Comparison of ENCODE assay signal across 2 cellular contexts in genomic region chr3:110149763-110150162, GRCh38.
TF ChIP-seq lines count a peak whose summit lies in the region.

No MANE protein-coding gene starts in this region.

TF ChIP-seq in SK-N-SH treated with all-trans-retinoic acid at 6 μM for 48 hours, 23 proteins besides CTCF, POLR2A, EP300 and RAD21 (continued from another document):
- no peak for TF ChIP-seq CSRNP3 (CRISPR knock-in tag; IDR thresholded peaks at IDR 0.05)
- no peak for TF ChIP-seq GLIS3 (CRISPR knock-in tag; IDR thresholded peaks at IDR 0.05)
- TF ChIP-seq ZFP30 (CRISPR knock-in tag; IDR thresholded peaks at IDR 0.05): no peak
TF ChIP-seq in SK-N-SH treated with all-trans-retinoic acid at 6 μM for 48 hours: peak in this region for 0.

TF ChIP-seq in K562, 482 proteins besides CTCF, POLR2A, EP300 and RAD21 (continued from another document):
- TF ChIP-seq, protein P1, sequence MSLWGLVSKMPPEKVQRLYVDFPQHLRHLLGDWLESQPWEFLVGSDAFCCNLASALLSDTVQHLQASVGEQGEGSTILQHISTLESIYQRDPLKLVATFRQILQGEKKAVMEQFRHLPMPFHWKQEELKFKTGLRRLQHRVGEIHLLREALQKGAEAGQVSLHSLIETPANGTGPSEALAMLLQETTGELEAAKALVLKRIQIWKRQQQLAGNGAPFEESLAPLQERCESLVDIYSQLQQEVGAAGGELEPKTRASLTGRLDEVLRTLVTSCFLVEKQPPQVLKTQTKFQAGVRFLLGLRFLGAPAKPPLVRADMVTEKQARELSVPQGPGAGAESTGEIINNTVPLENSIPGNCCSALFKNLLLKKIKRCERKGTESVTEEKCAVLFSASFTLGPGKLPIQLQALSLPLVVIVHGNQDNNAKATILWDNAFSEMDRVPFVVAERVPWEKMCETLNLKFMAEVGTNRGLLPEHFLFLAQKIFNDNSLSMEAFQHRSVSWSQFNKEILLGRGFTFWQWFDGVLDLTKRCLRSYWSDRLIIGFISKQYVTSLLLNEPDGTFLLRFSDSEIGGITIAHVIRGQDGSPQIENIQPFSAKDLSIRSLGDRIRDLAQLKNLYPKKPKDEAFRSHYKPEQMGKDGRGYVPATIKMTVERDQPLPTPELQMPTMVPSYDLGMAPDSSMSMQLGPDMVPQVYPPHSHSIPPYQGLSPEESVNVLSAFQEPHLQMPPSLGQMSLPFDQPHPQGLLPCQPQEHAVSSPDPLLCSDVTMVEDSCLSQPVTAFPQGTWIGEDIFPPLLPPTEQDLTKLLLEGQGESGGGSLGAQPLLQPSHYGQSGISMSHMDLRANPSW (CRISPR knock-in tag; IDR thresholded peaks at IDR 0.05): no peak
- no peak for TF ChIP-seq SAFB2 (IDR thresholded peaks at IDR 0.05; ENCODE audit: borderline replicate concordance, low read depth, low read length, severe bottlenecking)
- no peak for TF ChIP-seq EHMT2 (IDR thresholded peaks at IDR 0.05)
- TF ChIP-seq MEF2A (IDR thresholded peaks at IDR 0.05; ENCODE audit: control insufficient read depth, low read depth, low read length): no peak
- no peak for TF ChIP-seq KDM2B (CRISPR knock-in tag; IDR thresholded peaks at IDR 0.05)
- no peak for TF ChIP-seq REST (CRISPR knock-in tag; IDR thresholded peaks at IDR 0.05; ENCODE audit: low read depth)
- TF ChIP-seq SMAD3 (CRISPR knock-in tag; conservative IDR thresholded peaks at IDR 0.05): no peak
- TF ChIP-seq PATZ1 (CRISPR knock-in tag; IDR thresholded peaks at IDR 0.05; ENCODE audit: borderline replicate concordance): no peak
- no peak for TF ChIP-seq PYGO2 (tag; IDR thresholded peaks at IDR 0.05)
- TF ChIP-seq NFE2 (IDR thresholded peaks at IDR 0.05; ENCODE audit: low read depth): no peak
- TF ChIP-seq NCOR1 (IDR thresholded peaks at IDR 0.05): no peak
- no peak for TF ChIP-seq HNRNPUL1 (IDR thresholded peaks at IDR 0.05; ENCODE audit: low read length)
- TF ChIP-seq MXI1 (IDR thresholded peaks at IDR 0.05; ENCODE audit: low read depth, low read length): no peak
- no peak for TF ChIP-seq CBX5 (IDR thresholded peaks at IDR 0.05; ENCODE audit: borderline replicate concordance, low read depth)
- no peak for TF ChIP-seq DPF2 (IDR thresholded peaks at IDR 0.05)
- no peak for TF ChIP-seq ZNF134 (CRISPR knock-in tag; conservative IDR thresholded peaks at IDR 0.05)
- TF ChIP-seq ZNF384 (IDR thresholded peaks at IDR 0.05; ENCODE audit: low read depth, low read length): no peak
- TF ChIP-seq CEBPG (CRISPR knock-in tag; IDR thresholded peaks at IDR 0.05): no peak
- TF ChIP-seq CEBPG (tag; conservative IDR thresholded peaks at IDR 0.05 in 1 of 2, IDR thresholded peaks at IDR 0.05 in 1 of 2): no peak
- no peak for TF ChIP-seq SMARCE1 (IDR thresholded peaks at IDR 0.05)
- TF ChIP-seq, protein P2, sequence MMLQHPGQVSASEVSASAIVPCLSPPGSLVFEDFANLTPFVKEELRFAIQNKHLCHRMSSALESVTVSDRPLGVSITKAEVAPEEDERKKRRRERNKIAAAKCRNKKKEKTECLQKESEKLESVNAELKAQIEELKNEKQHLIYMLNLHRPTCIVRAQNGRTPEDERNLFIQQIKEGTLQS (IDR thresholded peaks at IDR 0.05): no peak
- TF ChIP-seq, protein P2 (CRISPR knock-in tag; conservative IDR thresholded peaks at IDR 0.05): no peak
- TF ChIP-seq KLF16 (IDR thresholded peaks at IDR 0.05): no peak
- TF ChIP-seq ZNF165 (CRISPR knock-in tag; IDR thresholded peaks at IDR 0.05; ENCODE audit: borderline replicate concordance): no peak
- TF ChIP-seq MAFF (IDR thresholded peaks at IDR 0.05; ENCODE audit: low read length): peak; percentile 44
- no peak for TF ChIP-seq L3MBTL2 (IDR thresholded peaks at IDR 0.05)
- TF ChIP-seq SMAD2 (IDR thresholded peaks at IDR 0.05; ENCODE audit: low read depth, low read length): no peak
- TF ChIP-seq ZNF316 (IDR thresholded peaks at IDR 0.05): peak; percentile 67; the same call in 1 of the 2 replicates
TF ChIP-seq in K562: peak in this region for 4.
